ENCODE assay signal across 26 cellular contexts in genomic region chrX:117458243-117458968, GRCh38.
"Had no signal": no experiment of that assay in that cellular context is flagged by ENCODE, and none has a peak within 500 bp of the region (broad histone marks: within the 10 kb centered on the region; RNA-seq: fewer than 3 reads in every experiment).

No MANE protein-coding gene starts in this region.

- DNase-seq: natural killer cell; occipital lobe; ovary; psoas muscle; right cardiac atrium; right lobe of liver; sigmoid colon; small intestine; stimulated activated CD4-positive, alpha-beta T cell treated with anti-CD3 and anti-CD28 coated beads, Interleukin-12 subunit alpha, Interleukin-12 subunit beta, amount 100 ng/mL, for 4 hours; stimulated activated CD4-positive, alpha-beta T cell treated with anti-CD3 and anti-CD28 coated beads, Interleukin-1b, Interleukin-23, amount 100 ng/mL, for 48 hours; stimulated activated CD4-positive, alpha-beta T cell treated with anti-CD3 and anti-CD28 coated beads, Interleukin-4, amount 100 ng/mL, for 1 hour; stimulated activated CD4-positive, alpha-beta T cell treated with anti-CD3 and anti-CD28 coated beads, Interleukin-4, amount 100 ng/mL, for 4 hours; stimulated activated CD8-positive, alpha-beta memory T cell treated with anti-CD3 and anti-CD28 coated beads, Interleukin-4, amount 100 ng/mL, for 48 hours; stimulated activated naive CD4-positive, alpha-beta T cell; stimulated activated naive CD8-positive, alpha-beta T cell treated with anti-CD3 and anti-CD28 coated beads, Interleukin-15, amount 100 ng/mL, for 72 hours; stimulated activated naive CD8-positive, alpha-beta T cell treated with anti-CD3 and anti-CD28 coated beads, Interleukin-15, Interleukin-2, amounts not matched to agents 100 U/mL and 50 U/mL, for 24 hours; substantia nigra; testis; tibial artery; transverse colon; upper lobe of right lung; uterus had no signal

- H3K27ac ChIP-seq: neural progenitor cell, ovary, parathyroid adenoma, psoas muscle, right lobe of liver, sigmoid colon, suprapubic skin, testis, tibial artery, transverse colon, upper lobe of right lung, uterus had no signal

- H3K4me1 ChIP-seq: neural progenitor cell, parathyroid adenoma, psoas muscle, right lobe of liver, sigmoid colon, suprapubic skin, testis, tibial artery, transverse colon, upper lobe of right lung, uterus had no signal

- H3K4me3 ChIP-seq: neural progenitor cell, ovary, psoas muscle, right lobe of liver, sigmoid colon, suprapubic skin, testis, tibial artery, transverse colon, upper lobe of right lung, uterus had no signal

- H3K27me3 ChIP-seq: neural progenitor cell, ovary, right lobe of liver, sigmoid colon, suprapubic skin, testis, tibial artery, transverse colon, upper lobe of right lung, uterus had no signal

- H3K9me3 ChIP-seq: ovary, right lobe of liver, sigmoid colon, suprapubic skin, testis, transverse colon, upper lobe of right lung had no signal

- H3K36me3 ChIP-seq: neural progenitor cell, ovary, right lobe of liver, sigmoid colon, suprapubic skin, tibial artery, transverse colon, upper lobe of right lung, uterus had no signal

- ATAC-seq: natural killer cell; psoas muscle; right cardiac atrium; stimulated activated memory B cell treated with anti-CD40 and anti-IgM and Interleukin-4, amounts not matched to agents 10 μg/mL and 1 μg/mL and 100 μg/mL, for 72 hours; stimulated activated naive CD8-positive, alpha-beta T cell treated with anti-CD3 and anti-CD28 coated beads, Interleukin-15, amount 100 ng/mL, for 72 hours; stimulated activated naive CD8-positive, alpha-beta T cell treated with anti-CD3 and anti-CD28 coated beads, Interleukin-15, Interleukin-2, amounts not matched to agents 100 U/mL and 50 U/mL, for 24 hours; upper lobe of right lung had no signal
